29 cellular contexts compared by ENCODE assay signal in the genomic region with DNA sequence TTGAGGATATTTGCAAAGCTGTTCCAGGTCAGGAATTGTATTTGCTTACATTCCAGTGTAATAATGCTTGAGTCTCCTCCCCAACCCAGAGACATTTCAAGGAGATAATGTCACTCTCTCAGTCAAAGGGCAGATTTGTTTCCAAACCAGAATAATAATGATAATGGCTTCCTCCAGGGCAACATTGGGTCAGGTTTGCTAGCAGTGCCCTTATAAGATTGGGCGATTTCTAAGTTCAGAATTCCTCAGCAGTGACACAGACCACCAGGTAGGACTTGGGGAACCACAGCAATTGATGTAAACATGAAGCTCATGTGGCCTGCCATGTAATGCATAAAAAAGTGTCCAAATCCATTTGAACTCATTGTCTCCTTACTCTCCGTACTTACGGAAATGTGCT.
"Had no signal": no experiment of that assay in that cellular context is flagged by ENCODE, and none has a peak within 500 bp of the region (broad histone marks: within the 10 kb centered on the region; RNA-seq: fewer than 3 reads in every experiment).

No MANE protein-coding gene starts in this region.

- H3K4me1 Mint-ChIP-seq: natural killer cell; nephron; neural progenitor cell; stimulated activated memory B cell treated with anti-CD40 and anti-IgM and Interleukin-4, amounts not matched to agents 10 μg/mL and 1 μg/mL and 100 μg/mL, for 72 hours; stimulated activated naive CD8-positive, alpha-beta T cell treated with anti-CD3 and anti-CD28 coated beads, Interleukin-15, amount 100 ng/mL, for 72 hours had no signal

- H3K9me3 ChIP-seq: ovary, psoas muscle, right lobe of liver, sigmoid colon, suprapubic skin, testis, tibial artery, transverse colon, upper lobe of left lung, vagina had no signal

- H3K27me3 Mint-ChIP-seq: progenitor cell of endocrine pancreas; stimulated activated memory B cell treated with anti-CD40 and anti-IgM and Interleukin-4, amounts not matched to agents 10 μg/mL and 1 μg/mL and 100 μg/mL, for 72 hours; stimulated activated naive CD8-positive, alpha-beta T cell treated with anti-CD3 and anti-CD28 coated beads, Interleukin-15, amount 100 ng/mL, for 72 hours had no signal

- H3K36me3 Mint-ChIP-seq: natural killer cell; neural progenitor cell; stimulated activated memory B cell treated with anti-CD40 and anti-IgM and Interleukin-4, amounts not matched to agents 10 μg/mL and 1 μg/mL and 100 μg/mL, for 72 hours had no signal

- H3K4me3 Mint-ChIP-seq: natural killer cell; nephron; neural progenitor cell; stimulated activated memory B cell treated with anti-CD40 and anti-IgM and Interleukin-4, amounts not matched to agents 10 μg/mL and 1 μg/mL and 100 μg/mL, for 72 hours; stimulated activated naive CD8-positive, alpha-beta T cell treated with anti-CD3 and anti-CD28 coated beads, Interleukin-15, amount 100 ng/mL, for 72 hours had no signal

- H3K9me3 Mint-ChIP-seq: natural killer cell; neural progenitor cell; stimulated activated memory B cell treated with anti-CD40 and anti-IgM and Interleukin-4, amounts not matched to agents 10 μg/mL and 1 μg/mL and 100 μg/mL, for 72 hours; stimulated activated naive CD8-positive, alpha-beta T cell treated with anti-CD3 and anti-CD28 coated beads, Interleukin-15, amount 100 ng/mL, for 72 hours had no signal

- H3K4me3 ChIP-seq: neural progenitor cell, ovary, psoas muscle, right lobe of liver, sigmoid colon, suprapubic skin, testis, tibial artery, transverse colon, upper lobe of left lung, vagina had no signal

- H3K27ac Mint-ChIP-seq: natural killer cell; nephron; neural progenitor cell; progenitor cell of endocrine pancreas; stimulated activated memory B cell treated with anti-CD40 and anti-IgM and Interleukin-4, amounts not matched to agents 10 μg/mL and 1 μg/mL and 100 μg/mL, for 72 hours; stimulated activated naive CD8-positive, alpha-beta T cell treated with anti-CD3 and anti-CD28 coated beads, Interleukin-15, amount 100 ng/mL, for 72 hours had no signal

- H3K27ac ChIP-seq: neural progenitor cell, ovary, parathyroid adenoma, psoas muscle, right lobe of liver, sigmoid colon, suprapubic skin, testis, tibial artery, transverse colon, upper lobe of left lung, vagina had no signal

- DNase-seq: natural killer cell; occipital lobe; ovary; posterior cingulate gyrus; psoas muscle; right cardiac atrium; right lobe of liver; sigmoid colon; small intestine; stimulated activated CD4-positive, alpha-beta T cell treated with anti-CD3 and anti-CD28 coated beads, Interleukin-15, amount 100 ng/mL, for 24 hours; stimulated activated CD4-positive, alpha-beta T cell treated with anti-CD3 and anti-CD28 coated beads, Interleukin-2, amount 100 ng/mL, for 24 hours; stimulated activated CD4-positive, alpha-beta T cell treated with anti-CD3 and anti-CD28 coated beads, Interleukin-2, amount 100 ng/mL, for 48 hours; stimulated activated CD4-positive, alpha-beta T cell treated with anti-CD3 and anti-CD28 coated beads, Interleukin-4, amount 100 ng/mL, for 24 hours; stimulated activated naive CD4-positive, alpha-beta T cell; stimulated activated naive CD8-positive, alpha-beta T cell treated with anti-CD3 and anti-CD28 coated beads, Interleukin-15, amount 100 ng/mL, for 72 hours; stimulated activated naive CD8-positive, alpha-beta T cell treated with anti-CD3 and anti-CD28 coated beads, Interleukin-15, Interleukin-2, amounts not matched to agents 100 U/mL and 50 U/mL, for 24 hours; substantia nigra; testis; tibial artery; transverse colon; upper lobe of left lung had no signal

- H3K36me3 ChIP-seq: neural progenitor cell, ovary, right lobe of liver, sigmoid colon, suprapubic skin, tibial artery, transverse colon, upper lobe of left lung, vagina had no signal

- H3K4me2 ChIP-seq: neural progenitor cell had no signal

- H3K4me1 ChIP-seq: neural progenitor cell, parathyroid adenoma, psoas muscle, right lobe of liver, sigmoid colon, suprapubic skin, testis, tibial artery, transverse colon, upper lobe of left lung, vagina had no signal

- H3K27me3 ChIP-seq: neural progenitor cell, ovary, right lobe of liver, sigmoid colon, suprapubic skin, testis, tibial artery, transverse colon, upper lobe of left lung, vagina had no signal

- FAIRE-seq: small intestine, urothelium cell line had no signal

- H3K9ac ChIP-seq: neural progenitor cell, parathyroid adenoma had no signal

- H2AFZ ChIP-seq: neural progenitor cell, parathyroid adenoma had no signal

- H3K79me2 ChIP-seq: parathyroid adenoma had no signal

- ATAC-seq: natural killer cell; psoas muscle; right cardiac atrium; right lobe of liver; stimulated activated memory B cell treated with anti-CD40 and anti-IgM and Interleukin-4, amounts not matched to agents 10 μg/mL and 1 μg/mL and 100 μg/mL, for 72 hours; stimulated activated naive CD8-positive, alpha-beta T cell treated with anti-CD3 and anti-CD28 coated beads, Interleukin-15, amount 100 ng/mL, for 72 hours; stimulated activated naive CD8-positive, alpha-beta T cell treated with anti-CD3 and anti-CD28 coated beads, Interleukin-15, Interleukin-2, amounts not matched to agents 100 U/mL and 50 U/mL, for 24 hours had no signal
